In the genomic region with DNA sequence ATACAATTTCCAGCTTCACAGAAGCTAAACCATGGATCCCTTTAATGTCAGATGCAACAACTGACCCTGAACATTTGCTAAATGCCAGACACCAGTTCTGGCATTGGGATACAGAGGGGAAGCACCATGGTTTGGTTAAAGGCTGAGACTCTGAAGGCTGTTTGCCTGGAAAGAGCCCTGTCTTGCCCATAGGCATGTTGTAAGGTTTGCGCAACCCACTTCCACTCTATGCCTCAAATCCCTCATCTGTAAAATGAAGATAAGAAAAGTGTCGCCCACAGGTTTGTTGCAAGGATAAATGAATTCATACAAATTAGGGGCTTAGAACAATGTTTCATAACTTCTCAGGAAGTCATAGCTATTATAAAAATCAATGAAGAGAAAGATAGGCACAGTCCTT, we compare ENCODE assay signal across 1 cellular context.
TF ChIP-seq lines count a peak whose summit lies in the region.

No MANE protein-coding gene starts in this region.

TF ChIP-seq in K562, 482 proteins besides CTCF, POLR2A, EP300 and RAD21 (continued from another document):
- TF ChIP-seq, protein P1, sequence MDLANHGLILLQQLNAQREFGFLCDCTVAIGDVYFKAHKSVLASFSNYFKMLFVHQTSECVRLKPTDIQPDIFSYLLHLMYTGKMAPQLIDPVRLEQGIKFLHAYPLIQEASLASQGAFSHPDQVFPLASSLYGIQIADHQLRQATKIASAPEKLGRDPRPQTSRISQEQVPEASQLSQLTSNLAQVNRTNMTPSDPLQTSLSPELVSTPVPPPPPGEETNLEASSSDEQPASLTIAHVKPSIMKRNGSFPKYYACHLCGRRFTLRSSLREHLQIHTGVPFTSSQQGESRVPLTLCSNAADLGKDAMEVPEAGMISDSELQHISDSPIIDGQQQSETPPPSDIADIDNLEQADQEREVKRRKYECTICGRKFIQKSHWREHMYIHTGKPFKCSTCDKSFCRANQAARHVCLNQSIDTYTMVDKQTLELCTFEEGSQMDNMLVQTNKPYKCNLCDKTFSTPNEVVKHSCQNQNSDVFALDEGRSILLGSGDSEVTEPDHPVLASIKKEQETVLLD (IDR thresholded peaks at IDR 0.05), result no peak
- TF ChIP-seq TRIM24 (IDR thresholded peaks at IDR 0.05), result peak in 1 of 2 experiments; percentile 28; a peak in 1 of 4 replicates
- TF ChIP-seq CEBPG (CRISPR knock-in tag; IDR thresholded peaks at IDR 0.05), result no peak
- peak; percentile 46 to 48; a peak in 1 of 4 replicates for TF ChIP-seq CEBPG (tag; conservative IDR thresholded peaks at IDR 0.05 in 1 of 2, IDR thresholded peaks at IDR 0.05 in 1 of 2)
- TF ChIP-seq MECOM (CRISPR knock-in tag; IDR thresholded peaks at IDR 0.05), result no peak
- TF ChIP-seq, protein P2, sequence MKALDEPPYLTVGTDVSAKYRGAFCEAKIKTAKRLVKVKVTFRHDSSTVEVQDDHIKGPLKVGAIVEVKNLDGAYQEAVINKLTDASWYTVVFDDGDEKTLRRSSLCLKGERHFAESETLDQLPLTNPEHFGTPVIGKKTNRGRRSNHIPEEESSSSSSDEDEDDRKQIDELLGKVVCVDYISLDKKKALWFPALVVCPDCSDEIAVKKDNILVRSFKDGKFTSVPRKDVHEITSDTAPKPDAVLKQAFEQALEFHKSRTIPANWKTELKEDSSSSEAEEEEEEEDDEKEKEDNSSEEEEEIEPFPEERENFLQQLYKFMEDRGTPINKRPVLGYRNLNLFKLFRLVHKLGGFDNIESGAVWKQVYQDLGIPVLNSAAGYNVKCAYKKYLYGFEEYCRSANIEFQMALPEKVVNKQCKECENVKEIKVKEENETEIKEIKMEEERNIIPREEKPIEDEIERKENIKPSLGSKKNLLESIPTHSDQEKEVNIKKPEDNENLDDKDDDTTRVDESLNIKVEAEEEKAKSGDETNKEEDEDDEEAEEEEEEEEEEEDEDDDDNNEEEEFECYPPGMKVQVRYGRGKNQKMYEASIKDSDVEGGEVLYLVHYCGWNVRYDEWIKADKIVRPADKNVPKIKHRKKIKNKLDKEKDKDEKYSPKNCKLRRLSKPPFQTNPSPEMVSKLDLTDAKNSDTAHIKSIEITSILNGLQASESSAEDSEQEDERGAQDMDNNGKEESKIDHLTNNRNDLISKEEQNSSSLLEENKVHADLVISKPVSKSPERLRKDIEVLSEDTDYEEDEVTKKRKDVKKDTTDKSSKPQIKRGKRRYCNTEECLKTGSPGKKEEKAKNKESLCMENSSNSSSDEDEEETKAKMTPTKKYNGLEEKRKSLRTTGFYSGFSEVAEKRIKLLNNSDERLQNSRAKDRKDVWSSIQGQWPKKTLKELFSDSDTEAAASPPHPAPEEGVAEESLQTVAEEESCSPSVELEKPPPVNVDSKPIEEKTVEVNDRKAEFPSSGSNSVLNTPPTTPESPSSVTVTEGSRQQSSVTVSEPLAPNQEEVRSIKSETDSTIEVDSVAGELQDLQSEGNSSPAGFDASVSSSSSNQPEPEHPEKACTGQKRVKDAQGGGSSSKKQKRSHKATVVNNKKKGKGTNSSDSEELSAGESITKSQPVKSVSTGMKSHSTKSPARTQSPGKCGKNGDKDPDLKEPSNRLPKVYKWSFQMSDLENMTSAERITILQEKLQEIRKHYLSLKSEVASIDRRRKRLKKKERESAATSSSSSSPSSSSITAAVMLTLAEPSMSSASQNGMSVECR (CRISPR knock-in tag; IDR thresholded peaks at IDR 0.05), result no peak
- no peak for TF ChIP-seq BRCA1 (IDR thresholded peaks at IDR 0.05)
- TF ChIP-seq BRCA1 (CRISPR knock-in tag; IDR thresholded peaks at IDR 0.05), result no peak
- TF ChIP-seq XRCC4 (IDR thresholded peaks at IDR 0.05; ENCODE audit: extremely low read depth, insufficient read depth, insufficient read length), result no peak
- TF ChIP-seq IFI16 (CRISPR knock-in tag; IDR thresholded peaks at IDR 0.05), result no peak
- TF ChIP-seq ZNF780A (CRISPR knock-in tag; IDR thresholded peaks at IDR 0.05), result no peak
- TF ChIP-seq PPARD (CRISPR knock-in tag; IDR thresholded peaks at IDR 0.05), result no peak
- no peak for TF ChIP-seq ZNF175 (CRISPR knock-in tag; IDR thresholded peaks at IDR 0.05; ENCODE audit: low read depth)
- TF ChIP-seq ZC3H8 (IDR thresholded peaks at IDR 0.05), result no peak
- TF ChIP-seq ZNF239 (CRISPR knock-in tag; IDR thresholded peaks at IDR 0.05), result no peak
- TF ChIP-seq, protein P3, sequence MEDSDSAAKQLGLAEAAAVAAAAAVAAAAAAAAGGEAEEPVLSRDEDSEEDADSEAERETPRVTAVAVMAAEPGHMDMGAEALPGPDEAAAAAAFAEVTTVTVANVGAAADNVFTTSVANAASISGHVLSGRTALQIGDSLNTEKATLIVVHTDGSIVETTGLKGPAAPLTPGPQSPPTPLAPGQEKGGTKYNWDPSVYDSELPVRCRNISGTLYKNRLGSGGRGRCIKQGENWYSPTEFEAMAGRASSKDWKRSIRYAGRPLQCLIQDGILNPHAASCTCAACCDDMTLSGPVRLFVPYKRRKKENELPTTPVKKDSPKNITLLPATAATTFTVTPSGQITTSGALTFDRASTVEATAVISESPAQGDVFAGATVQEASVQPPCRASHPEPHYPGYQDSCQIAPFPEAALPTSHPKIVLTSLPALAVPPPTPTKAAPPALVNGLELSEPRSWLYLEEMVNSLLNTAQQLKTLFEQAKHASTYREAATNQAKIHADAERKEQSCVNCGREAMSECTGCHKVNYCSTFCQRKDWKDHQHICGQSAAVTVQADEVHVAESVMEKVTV (CRISPR knock-in tag; IDR thresholded peaks at IDR 0.05), result no peak
- no peak for TF ChIP-seq ZNF12 (CRISPR knock-in tag; IDR thresholded peaks at IDR 0.05)
- TF ChIP-seq ATF7 (IDR thresholded peaks at IDR 0.05), result no peak
- TF ChIP-seq, protein P4, sequence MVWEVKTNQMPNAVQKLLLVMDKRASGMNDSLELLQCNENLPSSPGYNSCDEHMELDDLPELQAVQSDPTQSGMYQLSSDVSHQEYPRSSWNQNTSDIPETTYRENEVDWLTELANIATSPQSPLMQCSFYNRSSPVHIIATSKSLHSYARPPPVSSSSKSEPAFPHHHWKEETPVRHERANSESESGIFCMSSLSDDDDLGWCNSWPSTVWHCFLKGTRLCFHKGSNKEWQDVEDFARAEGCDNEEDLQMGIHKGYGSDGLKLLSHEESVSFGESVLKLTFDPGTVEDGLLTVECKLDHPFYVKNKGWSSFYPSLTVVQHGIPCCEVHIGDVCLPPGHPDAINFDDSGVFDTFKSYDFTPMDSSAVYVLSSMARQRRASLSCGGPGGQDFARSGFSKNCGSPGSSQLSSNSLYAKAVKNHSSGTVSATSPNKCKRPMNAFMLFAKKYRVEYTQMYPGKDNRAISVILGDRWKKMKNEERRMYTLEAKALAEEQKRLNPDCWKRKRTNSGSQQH (CRISPR knock-in tag; IDR thresholded peaks at IDR 0.05), result no peak
- TF ChIP-seq MIER1 (IDR thresholded peaks at IDR 0.05; ENCODE audit: low read depth), result no peak
- no peak for TF ChIP-seq SRSF1 (IDR thresholded peaks at IDR 0.05; ENCODE audit: low read depth, low read length)
- TF ChIP-seq, protein P5, sequence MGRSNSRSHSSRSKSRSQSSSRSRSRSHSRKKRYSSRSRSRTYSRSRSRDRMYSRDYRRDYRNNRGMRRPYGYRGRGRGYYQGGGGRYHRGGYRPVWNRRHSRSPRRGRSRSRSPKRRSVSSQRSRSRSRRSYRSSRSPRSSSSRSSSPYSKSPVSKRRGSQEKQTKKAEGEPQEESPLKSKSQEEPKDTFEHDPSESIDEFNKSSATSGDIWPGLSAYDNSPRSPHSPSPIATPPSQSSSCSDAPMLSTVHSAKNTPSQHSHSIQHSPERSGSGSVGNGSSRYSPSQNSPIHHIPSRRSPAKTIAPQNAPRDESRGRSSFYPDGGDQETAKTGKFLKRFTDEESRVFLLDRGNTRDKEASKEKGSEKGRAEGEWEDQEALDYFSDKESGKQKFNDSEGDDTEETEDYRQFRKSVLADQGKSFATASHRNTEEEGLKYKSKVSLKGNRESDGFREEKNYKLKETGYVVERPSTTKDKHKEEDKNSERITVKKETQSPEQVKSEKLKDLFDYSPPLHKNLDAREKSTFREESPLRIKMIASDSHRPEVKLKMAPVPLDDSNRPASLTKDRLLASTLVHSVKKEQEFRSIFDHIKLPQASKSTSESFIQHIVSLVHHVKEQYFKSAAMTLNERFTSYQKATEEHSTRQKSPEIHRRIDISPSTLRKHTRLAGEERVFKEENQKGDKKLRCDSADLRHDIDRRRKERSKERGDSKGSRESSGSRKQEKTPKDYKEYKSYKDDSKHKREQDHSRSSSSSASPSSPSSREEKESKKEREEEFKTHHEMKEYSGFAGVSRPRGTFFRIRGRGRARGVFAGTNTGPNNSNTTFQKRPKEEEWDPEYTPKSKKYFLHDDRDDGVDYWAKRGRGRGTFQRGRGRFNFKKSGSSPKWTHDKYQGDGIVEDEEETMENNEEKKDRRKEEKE (IDR thresholded peaks at IDR 0.05; ENCODE audit: borderline replicate concordance in 1 of 2, control insufficient read depth in 1 of 2, low read depth in 2 of 2, low read length in 1 of 2), result no peak
- TF ChIP-seq ARID1B (IDR thresholded peaks at IDR 0.05), result 0 out of 2 replicates have a peak, but pooled peaks have one; percentile 14
- TF ChIP-seq CAMTA2 (CRISPR knock-in tag; conservative IDR thresholded peaks at IDR 0.05), result no peak
- TF ChIP-seq MTA3 (IDR thresholded peaks at IDR 0.05; ENCODE audit: borderline replicate concordance), result no peak
- no peak for TF ChIP-seq KLF1 (tag; IDR thresholded peaks at IDR 0.05)
- TF ChIP-seq MBD2 (IDR thresholded peaks at IDR 0.05; ENCODE audit: borderline replicate concordance, low read depth), result no peak
- TF ChIP-seq ZNF232 (CRISPR knock-in tag; IDR thresholded peaks at IDR 0.05), result no peak
- peak; percentile 41 for TF ChIP-seq CBFA2T3 (IDR thresholded peaks at IDR 0.05)
- TF ChIP-seq TAF1 (IDR thresholded peaks at IDR 0.05; ENCODE audit: control insufficient read depth, extremely low read depth, insufficient read depth, low read length, severe bottlenecking), result no peak
- TF ChIP-seq SRSF3 (IDR thresholded peaks at IDR 0.05; ENCODE audit: insufficient read depth, low read length), result no peak
- TF ChIP-seq SREBF1 (IDR thresholded peaks at IDR 0.05; ENCODE audit: borderline replicate concordance, low read depth, low read length), result no peak
- TF ChIP-seq ILK (tag; IDR thresholded peaks at IDR 0.05; ENCODE audit: borderline replicate concordance, low read depth), result no peak
- TF ChIP-seq KDM1A (IDR thresholded peaks at IDR 0.05), result no peak
- TF ChIP-seq FOXK1 (CRISPR knock-in tag; IDR thresholded peaks at IDR 0.05; ENCODE audit: borderline replicate concordance), result no peak
- TF ChIP-seq CEBPB (tag; IDR thresholded peaks at IDR 0.05), result peak; percentile 90
- no peak for TF ChIP-seq ZSCAN32 (CRISPR knock-in tag; IDR thresholded peaks at IDR 0.05)
- TF ChIP-seq EHMT2 (IDR thresholded peaks at IDR 0.05), result no peak
